34 cellular contexts compared by ENCODE assay signal in genomic region chr14:25472700-25473099, GRCh38.
"Had no signal": no experiment of that assay in that cellular context is flagged by ENCODE, and none has a peak within 500 bp of the region (broad histone marks: within the 10 kb centered on the region; RNA-seq: fewer than 3 reads in every experiment).

No MANE protein-coding gene starts in this region.

- DNase-seq: Karpas-422, Kasumi-1, MG63, MM.1S, MV-4-11, NCI-H1048, NCI-H1092, NCI-H1092 treated with DMSO at 0.1 percent for 48 hours, NCI-H1105, NCI-H1105 treated with DMSO at 0.1 percent for 48 hours, NCI-H1417, NCI-H1417 treated with DMSO at 0.1 percent for 48 hours, NCI-H1436, NCI-H1436 treated with DMSO at 0.1 percent for 48 hours, NCI-H146, NCI-H1694, NCI-H1694 treated with DMSO at 0.1 percent for 48 hours, NCI-H187, NCI-H187 treated with DMSO at 0.1 percent for 48 hours, NCI-H1930, NCI-H2029, NCI-H2029 treated with DMSO at 0.1 percent for 48 hours, NCI-H2081, NCI-H2081 treated with DMSO at 0.1 percent for 48 hours, NCI-H2107, NCI-H2171, NCI-H2171 treated with DMSO at 0.1 percent for 48 hours, NCI-H2227 treated with DMSO at 0.1 percent for 48 hours, NCI-H226, NCI-H345, NCI-H446, NCI-H446 treated with DMSO at 0.1 percent for 48 hours, NCI-H510A, NCI-H510A treated with DMSO at 0.1 percent for 48 hours had no signal

- H3K27me3 ChIP-seq: MG63 had no signal

- H3K9me3 ChIP-seq: MG63 had no signal

- H3K36me3 ChIP-seq: MG63 had no signal

- H3K4me3 ChIP-seq: MG63 had no signal
